ENCODE assay signal across 8 cellular contexts in genomic region chr3:195542691-195543641, GRCh38. TPM values are rescaled to one million over a fixed set of nuclear protein-coding genes. Genes with fewer than 3 reads are reported as not detected.
DNase-seq lines count a peak whose midpoint lies in the region; ATAC-seq and TF ChIP-seq lines count a peak whose summit lies in the region.

Gene PPP1R2, minus strand, starts transcription at chr3:195543325. Its CDS starts 300 bp downstream, at chr3:195543025.

- ATAC-seq in HG02588 (IDR thresholded peaks at IDR 0.05; ENCODE audit: unreplicated experiment) (peak; percentile 78), thoracic aorta (ENCODE audit: insufficient number of reproducible peaks, low FRiP score, low read depth) (peak; percentile 83)

- H3K4me1 Mint-ChIP-seq in activated naive CD8-positive, alpha-beta T cell (ENCODE audit: low read depth) = peaks cover 75% of the 10 kb centered on the region
- peaks cover 53% of the 10 kb centered on the region for H3K4me1 Mint-ChIP-seq in osteocyte (ENCODE audit: unreplicated experiment)

- peaks cover 41 to 58% of the 10 kb centered on the region in 2 donors for H3K4me1 ChIP-seq in thoracic aorta (ENCODE audit: control insufficient read depth in 1 of 2, low read depth in 2 of 2)

- H3K9me3 ChIP-seq in thoracic aorta = no peaks in the 10 kb centered on the region

- peak within 1 kb of the TSS; percentile 87 for H3K4me3 ChIP-seq in GM08714 (ENCODE audit: low read length)
- H3K4me3 ChIP-seq in thoracic aorta = peak within 1 kb of the TSS; percentile 87

- no peaks in the 10 kb centered on the region for H3K36me3 Mint-ChIP-seq in activated naive CD8-positive, alpha-beta T cell
- no peaks in the 10 kb centered on the region for H3K36me3 Mint-ChIP-seq in osteocyte (ENCODE audit: unreplicated experiment)

- peak within 1 kb of the TSS; percentile 84 to 91 for H3K27ac ChIP-seq in thoracic aorta

- no peaks in the 10 kb centered on the region for H3K36me3 ChIP-seq in thoracic aorta

- TF ChIP-seq CTCF in osteocyte (IDR thresholded peaks at IDR 0.05) = no peak
- no peak for TF ChIP-seq CTCF in thoracic aorta (IDR thresholded peaks at IDR 0.05)

- H3K4me3 Mint-ChIP-seq in activated naive CD8-positive, alpha-beta T cell = peak within 1 kb of the TSS; percentile 89
- H3K4me3 Mint-ChIP-seq in osteocyte (ENCODE audit: unreplicated experiment) = peak within 1 kb of the TSS; percentile 82

- H3K27ac Mint-ChIP-seq in activated naive CD8-positive, alpha-beta T cell = peak within 1 kb of the TSS; percentile 93
- peak within 1 kb of the TSS; percentile 82 for H3K27ac Mint-ChIP-seq in osteocyte (ENCODE audit: unreplicated experiment)

- H3K27me3 Mint-ChIP-seq in activated naive CD8-positive, alpha-beta T cell = no peaks in the 10 kb centered on the region
- H3K27me3 Mint-ChIP-seq in osteocyte (ENCODE audit: unreplicated experiment) = no peaks in the 10 kb centered on the region

- H3K9me3 Mint-ChIP-seq in activated naive CD8-positive, alpha-beta T cell (ENCODE audit: low read depth) = no peaks in the 10 kb centered on the region
- no peaks in the 10 kb centered on the region for H3K9me3 Mint-ChIP-seq in osteocyte (ENCODE audit: unreplicated experiment)

- H3K27me3 ChIP-seq in thoracic aorta (replicated peaks; ENCODE audit: insufficient read depth) = no peaks in the 10 kb centered on the region

- DNase-seq in NCI-H1092 (lab: John Stamatoyannopoulos, UW) = peak; percentile 81
- peak; percentile 88 for DNase-seq in SKM-1 treated with dmso at 0.1 percent for 144 hours (lab: John Stamatoyannopoulos, UW; ENCODE audit: unreplicated experiment)
- DNase-seq in glomerular visceral epithelial cell (ENCODE audit: extremely low spot score) = peak; percentile 93
- DNase-seq in osteocyte (ENCODE audit: extremely low spot score, unreplicated experiment) = peak; percentile 97
- peak; percentile 64 for DNase-seq in thoracic aorta (ENCODE audit: low spot score)

RNA-seq across cellular contexts. Expression of gene PPP1R2, which starts in this region (rescaled TPM):
- total RNA-seq in osteocyte = 42.2 and 42.8 TPM in 2 replicates
- 10 to 100 TPM; 55.6 to 69.0 TPM for total RNA-seq in thoracic aorta

Comparison
In these comparisons a context has a peak if more than half of its experiments do, and no peak if none do; other contexts are left out.
1. Peak in every context shown above with its lines: DNase-seq, ATAC-seq, H3K4me3 ChIP-seq and H3K27ac ChIP-seq.